ENCODE assay signal across 10 cellular contexts in the genomic region with DNA sequence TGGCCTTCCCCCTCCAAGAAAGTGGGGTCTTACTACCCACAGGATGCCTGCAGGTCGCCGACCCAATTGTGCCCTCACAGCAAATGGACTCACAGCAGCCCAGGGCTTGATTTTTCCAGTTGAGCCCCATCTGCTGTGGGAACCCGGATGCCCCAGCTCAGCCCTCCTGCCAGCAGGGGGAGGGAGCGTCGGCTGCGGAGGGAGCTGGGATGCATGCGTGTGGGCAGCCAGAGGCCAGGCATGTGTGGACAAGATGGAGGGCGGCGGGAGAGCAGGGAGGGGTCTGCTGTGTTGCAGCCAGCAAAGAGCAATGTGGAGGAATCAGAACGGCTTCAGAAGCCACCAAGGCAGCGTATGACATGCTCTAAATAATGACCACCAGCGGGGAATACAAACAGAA. TPM values are rescaled to one million over a fixed set of nuclear protein-coding genes. Genes with fewer than 3 reads are reported as not detected.
DNase-seq lines count a peak whose midpoint lies in the region; ATAC-seq and TF ChIP-seq lines count a peak whose summit lies in the region.
"Had no signal": no experiment of that assay in that cellular context is flagged by ENCODE, and none has a peak within 500 bp of the region (broad histone marks: within the 10 kb centered on the region; RNA-seq: fewer than 3 reads in every experiment).

No MANE protein-coding gene starts in this region.

- peak; percentile 67 for TF ChIP-seq CTCF in epithelial cell of esophagus (IDR thresholded peaks at IDR 0.05; ENCODE audit: insufficient read depth, low read depth, low read length, missing control alignments)
- peak; percentile 58 for TF ChIP-seq CTCF in retinal pigment epithelial cell (conservative IDR thresholded peaks at IDR 0.05; ENCODE audit: low read depth, low read length)

- no peak for ATAC-seq in sciatic nerve
- ATAC-seq: activated CD4-positive, alpha-beta T cell treated with anti-CD3 and anti-CD28 coated beads for 36 hours had no signal

- intact Hi-C loops in sciatic nerve (cut with DNase I) = no loop called here

- peak; percentile 24 for DNase-seq in NCI-H345 (lab: John Stamatoyannopoulos, UW)
- no peak for DNase-seq in NCI-H345 treated with DMSO at 0.1 percent for 48 hours (lab: John Stamatoyannopoulos, UW; ENCODE audit: unreplicated experiment)
- peak; percentile 25 for DNase-seq in NCI-H82 treated with DMSO at 0.1 percent for 48 hours (lab: John Stamatoyannopoulos, UW; ENCODE audit: unreplicated experiment)
- peak; percentile 53 for DNase-seq in epithelial cell of esophagus (ENCODE audit: low read depth)
- DNase-seq in retinal pigment epithelial cell (ENCODE audit: low read depth) = no peak
- no peak for DNase-seq in sciatic nerve (ENCODE audit: low spot score)
- no peak for DNase-seq in NCI-H1436 treated with DMSO at 0.1 percent for 48 hours (lab: John Stamatoyannopoulos, UW)
- DNase-seq in NCI-H187 (lab: John Stamatoyannopoulos, UW) = no peak
- DNase-seq: activated CD4-positive, alpha-beta T cell treated with anti-CD3 and anti-CD28 coated beads for 36 hours; KBM-7 had no signal

- H3K4me3 ChIP-seq in epithelial cell of esophagus (ENCODE audit: low read length) (no peak overlapping the region), retinal pigment epithelial cell (ENCODE audit: low read length) (no peak overlapping the region)

RNA-seq across cellular contexts. Expression of gene EIF3D, which starts 41.0 kb away (rescaled TPM):
- 132 TPM for total RNA-seq in sciatic nerve

Comparison
In these comparisons a context has a peak if more than half of its experiments do, and no peak if none do; other contexts are left out.
1. DNase-seq: peak in NCI-H345 (single experiment), NCI-H82 treated with DMSO at 0.1 percent for 48 hours (single experiment) and epithelial cell of esophagus (single experiment); none in NCI-H345 treated with DMSO at 0.1 percent for 48 hours (single experiment), retinal pigment epithelial cell (single experiment), sciatic nerve (single experiment), NCI-H1436 treated with DMSO at 0.1 percent for 48 hours (single experiment) and NCI-H187 (0 of 2).